In the genomic region with DNA sequence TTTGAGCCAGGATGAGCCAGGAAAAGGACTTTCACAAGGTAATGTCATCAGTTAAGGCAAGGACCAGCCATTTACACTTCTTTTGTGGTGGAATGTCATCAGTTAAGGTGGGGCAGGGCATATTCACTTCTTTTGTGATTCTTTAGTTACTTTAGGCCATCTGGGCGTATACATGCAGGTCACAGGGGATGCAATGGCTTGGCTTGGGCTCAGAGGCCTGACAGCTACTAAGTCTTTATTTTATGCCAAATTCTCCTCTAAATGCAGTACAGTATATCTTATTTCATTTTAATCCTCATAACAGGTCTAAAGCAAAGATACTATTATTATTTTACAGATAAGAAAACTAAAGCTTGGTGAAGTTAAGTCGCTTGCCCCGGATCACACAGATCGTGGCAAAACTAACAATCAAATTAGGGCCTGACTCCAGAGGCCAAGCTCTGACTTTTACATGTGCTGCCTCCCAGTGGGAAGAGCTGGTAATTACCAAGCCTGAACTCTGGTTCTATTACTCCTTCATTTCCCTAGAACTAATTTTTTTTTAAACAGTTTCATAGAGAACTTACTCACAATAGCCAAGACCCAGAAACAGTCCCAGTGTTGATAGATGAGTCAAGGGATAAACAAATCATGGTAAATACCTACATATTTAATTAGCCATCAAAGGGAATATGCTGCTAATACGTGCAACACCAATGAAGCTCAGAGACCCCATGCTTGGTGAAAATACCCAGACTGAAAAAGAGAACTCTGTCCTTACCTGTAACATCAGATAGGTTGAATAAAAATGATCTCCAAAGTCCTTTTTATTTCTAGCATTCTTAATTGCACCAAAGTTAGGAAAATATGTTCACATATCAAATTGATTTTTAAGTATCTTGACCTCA, we compare ENCODE assay signal across 8 cellular contexts. TPM values are rescaled to one million over a fixed set of nuclear protein-coding genes. Genes with fewer than 3 reads are reported as not detected.
DNase-seq lines count a peak whose midpoint lies in the region; ATAC-seq and TF ChIP-seq lines count a peak whose summit lies in the region.

No MANE protein-coding gene starts in this region.

- peak; percentile 82 for TF ChIP-seq CTCF in cardiac fibroblast (IDR thresholded peaks at IDR 0.05; ENCODE audit: low read depth, low read length)

- in situ Hi-C loops in KBM-7 (cut with MboI; ENCODE audit: low pct_unique_long_range_greater_than_20kb, low sequenced_read_pairs), result no loop called here

- peak; percentile 5 for DNase-seq in NCI-H2029 (lab: John Stamatoyannopoulos, UW)
- DNase-seq in NCI-H2029 treated with DMSO at 0.1 percent for 48 hours (lab: John Stamatoyannopoulos, UW), result no peak
- peak; percentile 72 for DNase-seq in KBM-7
- DNase-seq in T-helper 9 cell, result peak; percentile 16
- DNase-seq in cardiac fibroblast (ENCODE audit: low read depth in 2 of 2), result peak; percentile 74 to 75
- no peak for DNase-seq in left lobe of liver (ENCODE audit: low spot score)
- peak; percentile 26 for DNase-seq in stimulated activated CD8-positive, alpha-beta memory T cell treated with anti-CD3 and anti-CD28 coated beads, Interleukin-4, amount 100 ng/mL, for 24 hours (ENCODE audit: low read depth)

- ATAC-seq in GM21717 (IDR thresholded peaks at IDR 0.05; ENCODE audit: unreplicated experiment), result peak; percentile 70
- ATAC-seq in left lobe of liver, result peak; percentile 100

- H3K4me3 ChIP-seq in cardiac fibroblast (replicated peaks in 1 of 2; ENCODE audit: low read depth in 2 of 2, low read length in 2 of 2), result no peak overlapping the region

RNA-seq across cellular contexts. Expression of a gene that starts 35.4 kb away (rescaled TPM):
- 3.6 TPM for total RNA-seq in left lobe of liver

RNA-seq across cellular contexts. Expression of a gene that starts 55.5 kb away (rescaled TPM):
- total RNA-seq in left lobe of liver, result 59.7 TPM

RNA-seq across cellular contexts. Expression of a gene that starts 55.8 kb away (rescaled TPM):
- 36.4 TPM for total RNA-seq in left lobe of liver

Comparison
In these comparisons a context has a peak if more than half of its experiments do, and no peak if none do; other contexts are left out.
1. DNase-seq: peak in NCI-H2029 (single experiment), KBM-7 (single experiment), T-helper 9 cell (single experiment), cardiac fibroblast (2 of 2) and stimulated activated CD8-positive, alpha-beta memory T cell treated with anti-CD3 and anti-CD28 coated beads, Interleukin-4, amount 100 ng/mL, for 24 hours (single experiment); none in NCI-H2029 treated with DMSO at 0.1 percent for 48 hours (single experiment) and left lobe of liver (single experiment).